13 cellular contexts compared by ENCODE assay signal in the genomic region with DNA sequence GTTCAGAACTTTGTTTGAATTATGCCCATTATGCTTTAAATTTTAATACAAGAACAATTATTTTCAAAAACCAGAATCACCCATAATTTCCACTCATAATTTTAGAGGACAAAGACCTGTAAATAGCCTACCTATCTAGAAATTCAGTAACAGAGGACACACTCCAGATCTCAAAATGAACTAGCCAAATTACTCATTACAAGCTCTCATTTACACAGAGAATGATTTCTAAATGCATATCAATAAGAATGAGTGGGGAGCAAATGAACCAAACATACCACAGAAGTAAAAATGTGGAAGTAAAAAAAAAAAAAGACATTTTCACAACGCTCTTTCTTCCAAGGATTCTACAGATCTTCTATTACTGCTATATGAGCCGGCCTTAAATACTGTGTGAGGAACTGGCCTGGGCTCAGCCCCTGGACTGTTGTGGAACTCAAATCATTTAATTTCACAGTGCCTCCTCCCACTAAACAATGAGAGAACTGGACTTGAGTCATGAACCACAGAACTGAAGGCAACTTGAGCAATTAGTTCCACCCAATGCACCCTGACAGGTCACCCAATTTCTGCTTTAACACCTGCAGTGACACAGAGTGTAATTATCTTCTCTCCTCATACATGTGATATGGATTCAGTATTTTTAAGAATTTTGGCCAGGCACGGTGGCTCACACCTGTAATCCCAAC. TPM values are rescaled to one million over a fixed set of nuclear protein-coding genes. Genes with fewer than 3 reads are reported as not detected.
DNase-seq lines count a peak whose midpoint lies in the region; ATAC-seq and TF ChIP-seq lines count a peak whose summit lies in the region.
"Had no signal": no experiment of that assay in that cellular context is flagged by ENCODE, and none has a peak within 500 bp of the region (broad histone marks: within the 10 kb centered on the region; RNA-seq: fewer than 3 reads in every experiment).

No MANE protein-coding gene starts in this region.

- CTCF ChIA-PET in A673 (lab: Charles Lee) = no interaction called here

- H2AFZ ChIP-seq in OCI-LY3 (ENCODE audit: low read depth, low read length) = no peak overlapping the region

- H3K36me3 ChIP-seq in OCI-LY3 (replicated peaks; ENCODE audit: low read depth, low read length) (peaks cover 9% of the 10 kb centered on the region), A673 (ENCODE audit: insufficient read depth, low read length, poor library complexity, severe bottlenecking) (no peaks in the 10 kb centered on the region)

- no peaks in the 10 kb centered on the region for H3K27me3 ChIP-seq in OCI-LY3 (ENCODE audit: low read depth, low read length)
- H3K27me3 ChIP-seq in A673 (replicated peaks; ENCODE audit: insufficient read depth, low read depth, low read length, poor library complexity) = no peaks in the 10 kb centered on the region
- H3K27me3 ChIP-seq: body of pancreas had no signal

- H3K4me1 ChIP-seq in OCI-LY3 (ENCODE audit: low read length) = peaks cover 30% of the 10 kb centered on the region
- H3K4me1 ChIP-seq in A673 (ENCODE audit: insufficient read depth, low read length, poor library complexity, severe bottlenecking) = peaks cover 6% of the 10 kb centered on the region

- peak overlapping the region; percentile 30 for H3K27ac ChIP-seq in OCI-LY3 (ENCODE audit: low read length)
- peak overlapping the region; percentile 51 for H3K27ac ChIP-seq in epithelial cell of prostate
- H3K27ac ChIP-seq in A673 (ENCODE audit: low read depth, low read length, poor library complexity, severe bottlenecking) = no peak overlapping the region
- H3K27ac ChIP-seq: body of pancreas had no signal

- H3K79me2 ChIP-seq in OCI-LY3 (ENCODE audit: low read length) = peaks cover 97% of the 10 kb centered on the region

- no peaks in the 10 kb centered on the region for H3K9me3 Mint-ChIP-seq in activated T-cell treated with anti-CD3 and anti-CD28 coated beads, Interleukin-2, amount 50 U/mL, for 4 hours
- H3K9me3 Mint-ChIP-seq in stimulated activated naive B cell treated with anti-CD40 and anti-IgM and Interleukin-4, amounts not matched to agents 10 μg/mL and 1 μg/mL and 100 μg/mL, for 72 hours = peaks cover 0 to 4% of the 10 kb centered on the region in 2 donors

- TF ChIP-seq CTCF in OCI-LY3 (IDR thresholded peaks at IDR 0.05; ENCODE audit: low read depth, low read length) (no peak), A673 (conservative IDR thresholded peaks at IDR 0.05; ENCODE audit: low read depth, low read length) (no peak)

- H3K9me3 ChIP-seq in OCI-LY3 (ENCODE audit: insufficient read depth, low read length) (no peaks in the 10 kb centered on the region), A673 (ENCODE audit: low read depth, low read length, poor library complexity, severe bottlenecking) (no peaks in the 10 kb centered on the region)
- H3K9me3 ChIP-seq: body of pancreas had no signal

- no peak overlapping the region for H3K4me3 Mint-ChIP-seq in activated T-cell treated with anti-CD3 and anti-CD28 coated beads, Interleukin-2, amount 50 U/mL, for 4 hours
- H3K4me3 Mint-ChIP-seq in stimulated activated naive B cell treated with anti-CD40 and anti-IgM and Interleukin-4, amounts not matched to agents 10 μg/mL and 1 μg/mL and 100 μg/mL, for 72 hours = peak overlapping the region; percentile 5 to 23
- H3K4me3 Mint-ChIP-seq: CD4-positive, CD25-positive, alpha-beta regulatory T cell had no signal

- H3K4me2 ChIP-seq in OCI-LY3 (ENCODE audit: low read length) = peak overlapping the region; percentile 64

- POLR2A ChIA-PET in A673 (lab: Charles Lee; ENCODE audit: low non-redundant PET) = no interaction called here

- intact Hi-C loops in A673 (cut with micrococcal nuclease; ENCODE audit: unreplicated experiment) = no loop called here

- 0 out of 2 replicates have a peak overlapping the region, but pooled peaks have one; percentile 0 for H3K9ac ChIP-seq in OCI-LY3 (ENCODE audit: low read length)

- H3K36me3 Mint-ChIP-seq in activated T-cell treated with anti-CD3 and anti-CD28 coated beads, Interleukin-2, amount 50 U/mL, for 4 hours (ENCODE audit: insufficient read depth) = peaks cover 2% of the 10 kb centered on the region
- peaks cover 0 to 8% of the 10 kb centered on the region in 2 donors for H3K36me3 Mint-ChIP-seq in stimulated activated naive B cell treated with anti-CD40 and anti-IgM and Interleukin-4, amounts not matched to agents 10 μg/mL and 1 μg/mL and 100 μg/mL, for 72 hours

- H3K27ac Mint-ChIP-seq in stimulated activated naive B cell treated with anti-CD40 and anti-IgM and Interleukin-4, amounts not matched to agents 10 μg/mL and 1 μg/mL and 100 μg/mL, for 72 hours = peak overlapping the region; percentile 59

- no peak for DNase-seq in activated T-cell treated with anti-CD3 and anti-CD28 coated beads, Interleukin-2, amount 50 U/mL, for 4 hours
- DNase-seq in activated T-cell treated with anti-CD3 and anti-CD28 coated beads for 4 hours = no peak
- no peak for DNase-seq in epithelial cell of prostate (ENCODE audit: low read depth, low spot score)
- DNase-seq in stimulated activated naive B cell treated with anti-CD40 and anti-IgM and Interleukin-4, amounts not matched to agents 10 μg/mL and 1 μg/mL and 100 μg/mL, for 72 hours = no peak
- no peak for DNase-seq in DMS 273 treated with DMSO at 0.1 percent for 48 hours (lab: John Stamatoyannopoulos, UW)
- no peak for DNase-seq in A673 (ENCODE audit: low spot score)
- DNase-seq: body of pancreas; CD4-positive, CD25-positive, alpha-beta regulatory T cell; NCI-H2029 treated with DMSO at 0.1 percent for 48 hours had no signal

- H3K4me1 Mint-ChIP-seq in activated T-cell treated with anti-CD3 and anti-CD28 coated beads, Interleukin-2, amount 50 U/mL, for 4 hours (ENCODE audit: low read depth) = peaks cover 55% of the 10 kb centered on the region
- H3K4me1 Mint-ChIP-seq in stimulated activated naive B cell treated with anti-CD40 and anti-IgM and Interleukin-4, amounts not matched to agents 10 μg/mL and 1 μg/mL and 100 μg/mL, for 72 hours = peaks cover 34 to 55% of the 10 kb centered on the region in 2 donors

- H3K4me3 ChIP-seq in OCI-LY3 (ENCODE audit: low read length) (peak overlapping the region; percentile 25), A673 (ENCODE audit: low read depth, low read length, poor library complexity, severe bottlenecking) (no peak overlapping the region)
- H3K4me3 ChIP-seq: body of pancreas had no signal

- no TSS peak for BruUV-seq in A673 (replicated peaks; lab: Mats Ljungman, UMichigan)

- H4K20me1 ChIP-seq in OCI-LY3 (ENCODE audit: insufficient read depth, low read length) = peaks cover 43% of the 10 kb centered on the region

- no peaks in the 10 kb centered on the region for H3K27me3 Mint-ChIP-seq in activated T-cell treated with anti-CD3 and anti-CD28 coated beads, Interleukin-2, amount 50 U/mL, for 4 hours (ENCODE audit: low read depth)
- no peaks in the 10 kb centered on the region for H3K27me3 Mint-ChIP-seq in stimulated activated naive B cell treated with anti-CD40 and anti-IgM and Interleukin-4, amounts not matched to agents 10 μg/mL and 1 μg/mL and 100 μg/mL, for 72 hours
- H3K27me3 Mint-ChIP-seq: CD4-positive, CD25-positive, alpha-beta regulatory T cell had no signal

- ATAC-seq in activated T-cell treated with anti-CD3 and anti-CD28 coated beads, Interleukin-2, amount 50 U/mL, for 4 hours = peak; percentile 59 to 62
- peak; percentile 84 to 90 for ATAC-seq in stimulated activated naive B cell treated with anti-CD40 and anti-IgM and Interleukin-4, amounts not matched to agents 10 μg/mL and 1 μg/mL and 100 μg/mL, for 72 hours (replicated peaks)
- ATAC-seq in HG02885 (IDR thresholded peaks at IDR 0.05; ENCODE audit: poor library complexity, unreplicated experiment) = no peak
- ATAC-seq: body of pancreas had no signal

RNA-seq across cellular contexts. Expression of gene MRTFA, which starts 8.0 kb away (rescaled TPM):
- 10 to 100 TPM; 35.3 to 42.2 (median 38.2) TPM for total RNA-seq in activated T-cell treated with anti-CD3 and anti-CD28 coated beads, Interleukin-2, amount 50 U/mL, for 4 hours
- total RNA-seq in A673 (2021) = 35.8 and 41.2 TPM in 2 replicates

RNA-seq across cellular contexts. Expression of gene MCHR1, which starts 50.8 kb away (rescaled TPM):
- not detected for total RNA-seq in activated T-cell treated with anti-CD3 and anti-CD28 coated beads, Interleukin-2, amount 50 U/mL, for 4 hours
- not detected in 2 replicates for total RNA-seq in A673 (2021)
- total RNA-seq: body of pancreas; CD4-positive, CD25-positive, alpha-beta regulatory T cell; omental fat pad; T-helper 2 cell treated with Interferon-gamma antibody and Interleukin-4, amounts not matched to agents 100 ng/mL and 5 ng/mL, for 36 hours had no signal
